10 cellular contexts compared by ENCODE assay signal in the genomic region with DNA sequence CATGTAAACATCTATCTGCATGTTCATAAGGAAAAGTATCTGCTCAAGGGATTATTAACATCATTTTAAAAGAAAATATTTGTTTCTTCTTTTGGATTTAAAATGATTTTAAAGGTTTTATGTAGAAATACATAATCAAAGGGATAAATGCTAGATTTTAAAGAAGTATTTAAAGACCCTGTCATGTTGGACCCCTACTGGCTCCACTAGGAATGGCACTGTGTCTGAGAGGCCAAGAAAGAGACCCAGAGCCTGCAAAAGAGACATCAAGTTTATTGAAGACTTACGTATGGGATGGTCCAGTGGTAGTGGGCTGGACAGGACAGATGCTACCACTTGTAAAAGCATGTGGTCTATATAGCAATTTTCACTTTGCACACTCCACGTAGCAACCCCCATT.
DNase-seq lines count a peak whose midpoint lies in the region; ATAC-seq and TF ChIP-seq lines count a peak whose summit lies in the region.
"Had no signal": no experiment of that assay in that cellular context is flagged by ENCODE, and none has a peak within 500 bp of the region (broad histone marks: within the 10 kb centered on the region; RNA-seq: fewer than 3 reads in every experiment).

No MANE protein-coding gene starts in this region.

- in situ Hi-C loops in Panc1 (cut with HindIII; ENCODE audit: low pct_unique_long_range_greater_than_20kb, low sequenced_read_pairs): no loop called here

- BruUV-seq in Panc1 (replicated peaks; lab: Mats Ljungman, UMichigan): no TSS peak

- peak; percentile 68 for ATAC-seq in GM18868 (IDR thresholded peaks at IDR 0.05; ENCODE audit: unreplicated experiment)
- no peak for ATAC-seq in Panc1
- ATAC-seq in HG03439 (IDR thresholded peaks at IDR 0.05; ENCODE audit: unreplicated experiment): no peak
- no peak for ATAC-seq in GM18520 (IDR thresholded peaks at IDR 0.05; ENCODE audit: unreplicated experiment)

- H3K27ac ChIP-seq in ACC112 (ENCODE audit: low read depth, low read length) (no peak overlapping the region), Panc1 (ENCODE audit: low read length) (no peak overlapping the region)

- POLR2A ChIA-PET in Panc1 (lab: Charles Lee): no interaction called here

- no peaks in the 10 kb centered on the region for H3K9me3 ChIP-seq in Panc1 (ENCODE audit: control insufficient read depth, insufficient read depth, low read depth, low read length)

- H3K4me1 ChIP-seq in ACC112 (ENCODE audit: control insufficient read depth, insufficient read depth, low read length, unreplicated experiment) (peaks cover 10% of the 10 kb centered on the region), Panc1 (ENCODE audit: control insufficient read depth, insufficient read depth, low read length) (no peaks in the 10 kb centered on the region)

- DNase-seq in Panc1 (ENCODE audit: low read depth, low spot score) (no peak), fibroblast of villous mesenchyme (ENCODE audit: low read depth) (peak; percentile 18), globus pallidus (ENCODE audit: low spot score) (no peak)
- DNase-seq in activated CD4-positive, alpha-beta T cell treated with anti-CD3 and anti-CD28 coated beads, Interleukin-2, amount 50 U/mL, for 1 hour: no peak
- DNase-seq: Karpas-422, T-helper 2 cell had no signal

- H2AFZ ChIP-seq in ACC112 (ENCODE audit: low read length, unreplicated experiment): peak overlapping the region; percentile 95

- TF ChIP-seq CTCF in Panc1 (IDR thresholded peaks at IDR 0.05) (peak; percentile 43), fibroblast of villous mesenchyme (IDR thresholded peaks at IDR 0.05; ENCODE audit: insufficient read depth, low read depth, low read length) (peak; percentile 67)

- intact Hi-C loops in Panc1 (cut with micrococcal nuclease; ENCODE audit: unreplicated experiment): no loop called here

- H3K4me3 ChIP-seq in ACC112 (ENCODE audit: low read depth, low read length): no peak overlapping the region
- H3K4me3 ChIP-seq in Panc1 (ENCODE audit: low read depth in 2 of 2, low read length in 2 of 2): no peak overlapping the region
- H3K4me3 ChIP-seq in fibroblast of villous mesenchyme (ENCODE audit: low read depth, low read length): no peak overlapping the region

- H3K27me3 ChIP-seq in ACC112 (ENCODE audit: insufficient read depth, low read length): no peaks in the 10 kb centered on the region
- H3K27me3 ChIP-seq in Panc1 (ENCODE audit: control insufficient read depth, insufficient read depth, low read length): no peaks in the 10 kb centered on the region

- no peaks in the 10 kb centered on the region for H3K36me3 ChIP-seq in ACC112 (ENCODE audit: insufficient read depth, low read length)
- H3K36me3 ChIP-seq in Panc1 (ENCODE audit: control insufficient read depth, insufficient read depth, low read length): no peaks in the 10 kb centered on the region

- CTCF ChIA-PET in Panc1 (lab: Charles Lee): no interaction called here

- no peaks in the 10 kb centered on the region for H3K79me2 ChIP-seq in ACC112 (ENCODE audit: control insufficient read depth, insufficient read depth, low read length, unreplicated experiment)
